In genomic region chr2:219071189-219071816, GRCh38 we compare ENCODE assay signal across 21 cellular contexts. TPM values are rescaled to one million over a fixed set of nuclear protein-coding genes. Genes with fewer than 3 reads are reported as not detected.
DNase-seq lines count a peak whose midpoint lies in the region; ATAC-seq and TF ChIP-seq lines count a peak whose summit lies in the region.
"Had no signal": no experiment of that assay in that cellular context is flagged by ENCODE, and none has a peak within 500 bp of the region (broad histone marks: within the 10 kb centered on the region; RNA-seq: fewer than 3 reads in every experiment).

No MANE protein-coding gene starts in this region.

- ATAC-seq in WTC11, result no peak
- ATAC-seq in left colon, result peak; percentile 82
- ATAC-seq in activated CD4-positive, alpha-beta T cell treated with anti-CD3 and anti-CD28 coated beads for 36 hours, result no peak
- ATAC-seq: A549; CD8-positive, alpha-beta T cell; stimulated activated memory B cell treated with anti-CD40 and anti-IgM and Interleukin-4, amounts not matched to agents 10 μg/mL and 1 μg/mL and 100 μg/mL, for 72 hours had no signal

- no peak for TF ChIP-seq CTCF in HFFc6 (IDR thresholded peaks at IDR 0.05)
- TF ChIP-seq CTCF in WTC11 (IDR thresholded peaks at IDR 0.05), result no peak
- TF ChIP-seq CTCF in mesothelial cell of epicardium (IDR thresholded peaks at IDR 0.05; ENCODE audit: unreplicated experiment), result no peak

- H3K36me3 Mint-ChIP-seq in HFFc6 (ENCODE audit: low read depth) (peaks cover 8% of the 10 kb centered on the region; the same call in 1 of the 2 replicates), WTC11 (no peaks in the 10 kb centered on the region), mesothelial cell of epicardium (peaks cover 9% of the 10 kb centered on the region)
- H3K36me3 Mint-ChIP-seq in activated CD4-positive, alpha-beta T cell treated with anti-CD3 and anti-CD28 coated beads for 36 hours (ENCODE audit: low read depth), result peaks cover 10% of the 10 kb centered on the region
- peaks cover 15% of the 10 kb centered on the region for H3K36me3 Mint-ChIP-seq in activated naive CD4-positive, alpha-beta T cell treated with anti-CD3 and anti-CD28 coated beads, Interleukin-2, amount 10 ng/mL, durations not matched to agents 7 days and 5 days

- H3K4me1 Mint-ChIP-seq in HFFc6 (ENCODE audit: low read depth) (peaks cover 9% of the 10 kb centered on the region), WTC11 (peaks cover 6% of the 10 kb centered on the region), mesothelial cell of epicardium (no peaks in the 10 kb centered on the region)
- H3K4me1 Mint-ChIP-seq in activated CD4-positive, alpha-beta T cell treated with anti-CD3 and anti-CD28 coated beads for 36 hours, result no peaks in the 10 kb centered on the region
- H3K4me1 Mint-ChIP-seq in activated naive CD4-positive, alpha-beta T cell treated with anti-CD3 and anti-CD28 coated beads, Interleukin-2, amount 10 ng/mL, durations not matched to agents 7 days and 5 days, result no peaks in the 10 kb centered on the region
- H3K4me1 Mint-ChIP-seq: stimulated activated memory B cell treated with anti-CD40 and anti-IgM and Interleukin-4, amounts not matched to agents 10 μg/mL and 1 μg/mL and 100 μg/mL, for 72 hours had no signal

- CTCF ChIA-PET in WTC11 (lab: Charles Lee), result interaction anchor here (0.6 to 6.0 kb wide), 7 partner anchors 12 to 426 kb away, joined by 3 to 87 read pairs (median 33); partner anchors contain the start of gene IHH
- CTCF ChIA-PET in activated CD4-positive, alpha-beta T cell treated with anti-CD3 and anti-CD28 coated beads for 36 hours (lab: Charles Lee), result interaction anchor here (0.8 to 13.7 kb wide), 14 partner anchors 9 to 87 kb away, joined by 3 to 154 read pairs (median 4); partner anchors contain the start of genes CFAP65 and IHH
- CTCF ChIA-PET in activated naive CD4-positive, alpha-beta T cell treated with anti-CD3 and anti-CD28 coated beads, Interleukin-2, amount 10 ng/mL, durations not matched to agents 7 days and 5 days (lab: Charles Lee), result interaction anchor here (1.0 to 8.3 kb wide), 9 partner anchors 13 to 98 kb away, joined by 3 to 101 read pairs (median 4); no protein-coding TSS in a partner anchor

- peak; percentile 38 for DNase-seq in AG08395 (ENCODE audit: low spot score)
- peak; percentile 38 for DNase-seq in HFFc6
- no peak for DNase-seq in WTC11 (ENCODE audit: low spot score)
- peak; percentile 59 to 70 for DNase-seq in left colon
- no peak for DNase-seq in activated CD4-positive, alpha-beta T cell treated with anti-CD3 and anti-CD28 coated beads for 36 hours
- DNase-seq in activated naive CD4-positive, alpha-beta T cell treated with anti-CD3 and anti-CD28 coated beads, Interleukin-2, amount 10 ng/mL, durations not matched to agents 7 days and 5 days, result no peak
- DNase-seq in mesothelial cell of epicardium (ENCODE audit: low spot score in 2 of 2, unreplicated experiment in 2 of 2), result no peak
- DNase-seq in NCI-H446 treated with DMSO at 0.1 percent for 48 hours (lab: John Stamatoyannopoulos, UW), result no peak
- DNase-seq: activated CD4-positive, alpha-beta T cell treated with anti-CD3 and anti-CD28 coated beads, Interleukin-2, amount 50 U/mL, for 4 hours; activated T-cell treated with anti-CD3 and anti-CD28 coated beads, Interleukin-2, amount 50 U/mL, for 48 hours; CD8-positive, alpha-beta T cell; glutamatergic neuron; Kasumi-1; NCI-H1694; ovary had no signal

- H3K4me3 Mint-ChIP-seq in HFFc6, result no peak overlapping the region
- no peak overlapping the region for H3K4me3 Mint-ChIP-seq in WTC11
- H3K4me3 Mint-ChIP-seq in activated CD4-positive, alpha-beta T cell treated with anti-CD3 and anti-CD28 coated beads for 36 hours, result no peak overlapping the region
- H3K4me3 Mint-ChIP-seq in activated naive CD4-positive, alpha-beta T cell treated with anti-CD3 and anti-CD28 coated beads, Interleukin-2, amount 10 ng/mL, durations not matched to agents 7 days and 5 days, result no peak overlapping the region
- no peak overlapping the region for H3K4me3 Mint-ChIP-seq in mesothelial cell of epicardium
- H3K4me3 Mint-ChIP-seq: CD8-positive, alpha-beta T cell; stimulated activated memory B cell treated with anti-CD40 and anti-IgM and Interleukin-4, amounts not matched to agents 10 μg/mL and 1 μg/mL and 100 μg/mL, for 72 hours had no signal

- POLR2A ChIA-PET in WTC11 (lab: Charles Lee), result no interaction called here
- POLR2A ChIA-PET in activated CD4-positive, alpha-beta T cell treated with anti-CD3 and anti-CD28 coated beads for 36 hours (lab: Charles Lee), result no interaction called here

- no peaks in the 10 kb centered on the region for H3K9me3 Mint-ChIP-seq in HFFc6
- no peaks in the 10 kb centered on the region for H3K9me3 Mint-ChIP-seq in WTC11
- H3K9me3 Mint-ChIP-seq in activated CD4-positive, alpha-beta T cell treated with anti-CD3 and anti-CD28 coated beads for 36 hours (ENCODE audit: low read depth), result no peaks in the 10 kb centered on the region
- H3K9me3 Mint-ChIP-seq in activated naive CD4-positive, alpha-beta T cell treated with anti-CD3 and anti-CD28 coated beads, Interleukin-2, amount 10 ng/mL, durations not matched to agents 7 days and 5 days, result no peaks in the 10 kb centered on the region
- H3K9me3 Mint-ChIP-seq in mesothelial cell of epicardium, result no peaks in the 10 kb centered on the region
- H3K9me3 Mint-ChIP-seq: CD8-positive, alpha-beta T cell; stimulated activated memory B cell treated with anti-CD40 and anti-IgM and Interleukin-4, amounts not matched to agents 10 μg/mL and 1 μg/mL and 100 μg/mL, for 72 hours had no signal

- H3K27ac Mint-ChIP-seq in HFFc6, result no peak overlapping the region
- no peak overlapping the region for H3K27ac Mint-ChIP-seq in WTC11
- no peak overlapping the region for H3K27ac Mint-ChIP-seq in activated CD4-positive, alpha-beta T cell treated with anti-CD3 and anti-CD28 coated beads for 36 hours
- H3K27ac Mint-ChIP-seq in activated naive CD4-positive, alpha-beta T cell treated with anti-CD3 and anti-CD28 coated beads, Interleukin-2, amount 10 ng/mL, durations not matched to agents 7 days and 5 days, result no peak overlapping the region
- H3K27ac Mint-ChIP-seq in mesothelial cell of epicardium, result no peak overlapping the region
- H3K27ac Mint-ChIP-seq: CD8-positive, alpha-beta T cell; stimulated activated memory B cell treated with anti-CD40 and anti-IgM and Interleukin-4, amounts not matched to agents 10 μg/mL and 1 μg/mL and 100 μg/mL, for 72 hours had no signal

- intact Hi-C loops in left colon (cut with DNase I, micrococcal nuclease), result no loop called here
- intact Hi-C loops in activated CD4-positive, alpha-beta T cell treated with anti-CD3 and anti-CD28 coated beads for 36 hours (cut with DNase I, micrococcal nuclease), result loop anchor here in 1 of 2 experiments (5.0 kb wide), 1 partner anchor 81 kb away; no protein-coding TSS in a partner anchor

- H3K27me3 Mint-ChIP-seq in HFFc6 (ENCODE audit: insufficient read depth) (peaks cover 2% of the 10 kb centered on the region), WTC11 (ENCODE audit: low read depth) (no peaks in the 10 kb centered on the region; the same call in 1 of the 2 replicates), mesothelial cell of epicardium (ENCODE audit: low read depth) (peaks cover 15% of the 10 kb centered on the region)
- no peaks in the 10 kb centered on the region for H3K27me3 Mint-ChIP-seq in activated CD4-positive, alpha-beta T cell treated with anti-CD3 and anti-CD28 coated beads for 36 hours
- H3K27me3 Mint-ChIP-seq in activated naive CD4-positive, alpha-beta T cell treated with anti-CD3 and anti-CD28 coated beads, Interleukin-2, amount 10 ng/mL, durations not matched to agents 7 days and 5 days, result peaks cover under 1% of the 10 kb centered on the region
- H3K27me3 Mint-ChIP-seq: stimulated activated memory B cell treated with anti-CD40 and anti-IgM and Interleukin-4, amounts not matched to agents 10 μg/mL and 1 μg/mL and 100 μg/mL, for 72 hours had no signal

TF ChIP-seq in WTC11, 78 proteins besides CTCF, POLR2A, EP300 and RAD21:
- TF ChIP-seq GABPB1 (CRISPR knock-in tag; IDR thresholded peaks at IDR 0.05) (0 out of 2 replicates have a peak, but pooled peaks have one; percentile 10), HMGA2 (CRISPR knock-in tag; IDR thresholded peaks at IDR 0.05) (no peak)

RNA-seq across cellular contexts. Expression of gene IHH, which starts 10.6 kb away (rescaled TPM):
- total RNA-seq in HFFc6 (2021; fragmentation: NEBNext Ultra II Directional; extraction: Animal tissue kit (Norgen Biotek cat#: 25700)), result not detected
- total RNA-seq in WTC11 (2021) (0.11 TPM in 1 of 3 replicates, not detected in the others), left colon (10 to 100 TPM; 72.7 to 85.5 TPM), mesothelial cell of epicardium (0.18 to 0.62 TPM (median 0.38 TPM) in 3 replicates)
- under 1 TPM in 1 of 2 experiments, not detected in 1; 0.12 TPM for total RNA-seq in activated CD4-positive, alpha-beta T cell treated with anti-CD3 and anti-CD28 coated beads for 36 hours
- total RNA-seq: CD8-positive, alpha-beta T cell; cerebellum; ureter had no signal

RNA-seq across cellular contexts. Expression of gene CFAP65, which starts 30.0 kb away (rescaled TPM):
- not detected for total RNA-seq in HFFc6 (2021; fragmentation: NEBNext Ultra II Directional; extraction: Animal tissue kit (Norgen Biotek cat#: 25700))
- 0.44 to 1.0 TPM (median 0.48 TPM) in 3 replicates for total RNA-seq in WTC11 (2021)
- under 1 TPM; 0.39 to 0.76 TPM for total RNA-seq in left colon
- total RNA-seq in activated CD4-positive, alpha-beta T cell treated with anti-CD3 and anti-CD28 coated beads for 36 hours, result not detected
- not detected in 3 replicates for total RNA-seq in mesothelial cell of epicardium
- total RNA-seq: CD8-positive, alpha-beta T cell; SJSA1; smooth muscle cell; ureter had no signal

Comparison
In these comparisons a context has a peak if more than half of its experiments do, and no peak if none do; other contexts are left out.
1. DNase-seq: peak in AG08395 (single experiment), HFFc6 (single experiment) and left colon (2 of 2); none in WTC11 (single experiment), activated CD4-positive, alpha-beta T cell treated with anti-CD3 and anti-CD28 coated beads for 36 hours (single experiment), activated naive CD4-positive, alpha-beta T cell treated with anti-CD3 and anti-CD28 coated beads, Interleukin-2, amount 10 ng/mL, durations not matched to agents 7 days and 5 days (single experiment), mesothelial cell of epicardium (0 of 2) and NCI-H446 treated with DMSO at 0.1 percent for 48 hours (single experiment).
2. RNA of gene IHH, which starts 10.6 kb away (total RNA-seq): 72.7 to 85.5 TPM in left colon; 0.18 to 0.62 TPM in mesothelial cell of epicardium, 0.12 TPM in activated CD4-positive, alpha-beta T cell treated with anti-CD3 and anti-CD28 coated beads for 36 hours, 0.11 TPM in WTC11 and not detected in HFFc6; every median in the first group is over 10 times any median in the second.